In genomic region chr13:73876323-73876722, GRCh38 we compare ENCODE assay signal across 18 cellular contexts.
DNase-seq lines count a peak whose midpoint lies in the region; ATAC-seq, FAIRE-seq and TF ChIP-seq lines count a peak whose summit lies in the region.
"Had no signal": no experiment of that assay in that cellular context is flagged by ENCODE, and none has a peak within 500 bp of the region (broad histone marks: within the 10 kb centered on the region; RNA-seq: fewer than 3 reads in every experiment).

No MANE protein-coding gene starts in this region.

- H3K4me2 ChIP-seq in Karpas-422 (ENCODE audit: low read depth, low read length, poor library complexity, severe bottlenecking) (no peak overlapping the region), fibroblast of lung (ENCODE audit: extremely low read depth, insufficient read depth, low read length) (no peak overlapping the region)

- no peaks in the 10 kb centered on the region for H3K9me2 ChIP-seq in Karpas-422 (replicated peaks; ENCODE audit: insufficient read depth, low read length)

- FAIRE-seq in pancreas (lab: Jason Lieb, UNC), result no peak
- FAIRE-seq: HTR-8/SVneo had no signal

- H2AFZ ChIP-seq in Karpas-422 (ENCODE audit: low read length), result no peak overlapping the region
- no peak overlapping the region for H2AFZ ChIP-seq in fibroblast of lung (ENCODE audit: low read length)

- ATAC-seq in heart left ventricle (peak in 3 of 4 donors; percentile 22 to 50 (median 33)), Right ventricle myocardium inferior (no peak), pancreas (no peak)
- ATAC-seq: HCT116 had no signal

- no peak overlapping the region for H3K9ac ChIP-seq in Karpas-422 (ENCODE audit: low read length)
- no peak overlapping the region for H3K9ac ChIP-seq in fibroblast of lung (ENCODE audit: insufficient read depth, low read length)

- peaks cover 68% of the 10 kb centered on the region for H3K79me2 ChIP-seq in Karpas-422 (ENCODE audit: low read length)
- H3K79me2 ChIP-seq in fibroblast of lung (ENCODE audit: control insufficient read depth, insufficient read depth, low read length), result no peaks in the 10 kb centered on the region

- WGBS in heart left ventricle, 4 donors, result 37 to 46% (median 39%) methylated on average over 1 of the region's 1 CpG
- WGBS in pancreas, 2 donors, result 75% methylated on average over 1 of the region's 1 CpG

- no peak for TF ChIP-seq POLR2A in heart left ventricle (IDR thresholded peaks at IDR 0.05)

- H3K9me3 ChIP-seq in heart left ventricle, result peaks cover 0 to 10% (median 0%) of the 10 kb centered on the region in 12 donors
- no peaks in the 10 kb centered on the region for H3K9me3 ChIP-seq in Karpas-422 (ENCODE audit: low read length)
- H3K9me3 ChIP-seq in fibroblast of lung (ENCODE audit: control insufficient read depth, insufficient read depth, low read depth, low read length), result no peaks in the 10 kb centered on the region
- no peaks in the 10 kb centered on the region for H3K9me3 ChIP-seq in pancreas

- intact Hi-C loops in heart left ventricle (cut with DNase I), result no loop called here
- intact Hi-C loops in Right ventricle myocardium inferior (cut with DNase I), result no loop called here
- intact Hi-C loops in pancreas (cut with DNase I), result no loop called here

- H3K27me3 ChIP-seq in heart left ventricle (no peaks in the 10 kb centered on the region), Karpas-422 (ENCODE audit: low read length) (no peaks in the 10 kb centered on the region), fibroblast of lung (ENCODE audit: control insufficient read depth, insufficient read depth, low read length) (no peaks in the 10 kb centered on the region), pancreas (no peaks in the 10 kb centered on the region)

- no peak overlapping the region for H3K4me3 ChIP-seq in heart left ventricle
- no peak overlapping the region for H3K4me3 ChIP-seq in Karpas-422 (ENCODE audit: low read length)
- no peak overlapping the region for H3K4me3 ChIP-seq in fibroblast of lung (replicated peaks in 1 of 4; ENCODE audit: control extremely low read depth in 1 of 4, insufficient read depth in 1 of 4, low read depth in 3 of 4, low read length in 4 of 4)
- H3K4me3 ChIP-seq in retinal pigment epithelial cell (ENCODE audit: low read length), result no peak overlapping the region
- H3K4me3 ChIP-seq in pancreas, result no peak overlapping the region

- H4K20me1 ChIP-seq in Karpas-422 (ENCODE audit: insufficient read depth, low read depth, low read length), result no peaks in the 10 kb centered on the region
- H4K20me1 ChIP-seq in fibroblast of lung (ENCODE audit: control insufficient read depth, extremely low read depth, insufficient read depth, low read length), result no peaks in the 10 kb centered on the region

- H3K36me3 ChIP-seq in heart left ventricle (no peaks in the 10 kb centered on the region), Karpas-422 (ENCODE audit: insufficient read depth, low read length) (peaks cover 8% of the 10 kb centered on the region; the same call in 1 of the 2 replicates), fibroblast of lung (ENCODE audit: control insufficient read depth, insufficient read depth, low read length) (no peaks in the 10 kb centered on the region), pancreas (no peaks in the 10 kb centered on the region)

- H3K4me1 ChIP-seq in heart left ventricle (peaks cover 0 to 25% (median 13%) of the 10 kb centered on the region in 12 donors), Karpas-422 (ENCODE audit: low read length) (peaks cover 79% of the 10 kb centered on the region), fibroblast of lung (ENCODE audit: control insufficient read depth, extremely low read depth, insufficient read depth, low read length) (peaks cover under 1% of the 10 kb centered on the region), pancreas (no peaks in the 10 kb centered on the region)

- peak in 2 of 5 donors; percentile 20 to 28 for DNase-seq in heart left ventricle
- DNase-seq in Right ventricle myocardium inferior (ENCODE audit: missing footprints), result no peak
- no peak for DNase-seq in Karpas-422
- peak; percentile 9 to 43 for DNase-seq in fibroblast of lung (ENCODE audit: low read depth in 2 of 2)
- peak; percentile 26 for DNase-seq in retinal pigment epithelial cell (ENCODE audit: low read depth)
- DNase-seq in GM20000 (ENCODE audit: low spot score), result no peak
- DNase-seq in NCI-H1694 treated with DMSO at 0.1 percent for 48 hours (lab: John Stamatoyannopoulos, UW), result no peak
- DNase-seq in pancreas, result no peak
- DNase-seq: C1 segment of cervical spinal cord; DMS153; NCI-H1417; NCI-H1930; NCI-H526 treated with DMSO at 0.1 percent for 48 hours; NK-92 treated with Interleukin-12 subunit alpha and Interleukin-12 subunit beta, amount 100 ng/mL, for 24 hours; RPMI8226 had no signal

- TF ChIP-seq CTCF in heart left ventricle (IDR thresholded peaks at IDR 0.05) (no peak), fibroblast of lung (conservative IDR thresholded peaks at IDR 0.05 in 1 of 2, IDR thresholded peaks at IDR 0.05 in 1 of 2; ENCODE audit: low read depth in 1 of 2, low read length in 2 of 2) (no peak), retinal pigment epithelial cell (conservative IDR thresholded peaks at IDR 0.05; ENCODE audit: low read depth, low read length) (no peak), GM20000 (IDR thresholded peaks at IDR 0.05; ENCODE audit: extremely low read depth, missing control alignments) (no peak), pancreas (IDR thresholded peaks at IDR 0.05) (no peak)

- H3K27ac ChIP-seq in heart left ventricle, result no peak overlapping the region
- 0 out of 2 replicates have a peak overlapping the region, but pooled peaks have one; percentile 31 for H3K27ac ChIP-seq in Karpas-422 (ENCODE audit: low read length)
- H3K27ac ChIP-seq in fibroblast of lung (ENCODE audit: insufficient read depth, low read length), result no peak overlapping the region
- no peak overlapping the region for H3K27ac ChIP-seq in pancreas
- H3K27ac ChIP-seq: HL-60 had no signal

Comparison
In these comparisons a context has a peak if more than half of its experiments do, and no peak if none do; other contexts are left out.
1. ATAC-seq: peak in heart left ventricle (3 of 4); none in Right ventricle myocardium inferior (single experiment) and pancreas (0 of 4).
2. DNase-seq: peak in fibroblast of lung (2 of 2) and retinal pigment epithelial cell (single experiment); none in Right ventricle myocardium inferior (single experiment), Karpas-422 (single experiment), GM20000 (single experiment), NCI-H1694 treated with DMSO at 0.1 percent for 48 hours (single experiment) and pancreas (0 of 6).